ENCODE assay signal across 9 cellular contexts in the genomic region with DNA sequence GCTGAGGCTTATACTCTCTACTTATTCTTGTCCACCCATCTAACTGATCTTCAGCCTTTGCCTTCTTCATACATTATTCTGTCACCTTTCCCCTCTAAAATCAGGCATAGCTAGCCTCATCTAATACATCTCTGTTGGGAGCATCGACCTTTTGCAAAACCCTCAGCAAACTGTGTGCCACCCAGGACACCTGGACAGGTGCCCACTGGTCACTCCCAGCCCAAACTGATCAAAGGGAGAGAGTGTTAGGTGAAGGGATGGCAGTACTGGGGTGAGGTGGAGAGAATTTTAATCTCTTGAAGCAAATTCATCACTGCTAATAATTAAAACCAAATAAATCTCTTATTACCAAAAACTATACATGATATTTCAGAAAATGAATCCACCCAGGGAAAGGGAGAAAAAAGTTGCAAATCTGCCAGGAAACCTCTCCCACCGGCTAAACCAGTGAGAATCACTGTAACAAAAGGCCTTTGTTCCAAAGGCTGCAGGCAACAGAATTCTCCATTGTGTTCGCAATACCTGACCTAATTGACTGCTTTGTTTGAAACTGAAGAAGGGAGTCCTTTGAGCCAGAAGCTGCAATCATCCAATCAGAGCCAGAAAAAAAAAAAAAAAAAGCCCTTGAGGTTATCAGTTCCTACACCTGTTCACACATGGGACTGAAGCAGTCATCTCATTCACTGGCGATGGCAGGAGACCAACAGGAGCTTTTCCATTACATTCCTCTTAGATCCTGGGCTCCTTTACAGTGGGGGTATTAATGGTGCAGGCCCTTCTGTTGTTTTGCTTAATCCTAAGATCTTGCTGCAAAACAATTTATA.
DNase-seq lines count a peak whose midpoint lies in the region; FAIRE-seq and TF ChIP-seq lines count a peak whose summit lies in the region.
"Had no signal": no experiment of that assay in that cellular context is flagged by ENCODE, and none has a peak within 500 bp of the region (broad histone marks: within the 10 kb centered on the region; RNA-seq: fewer than 3 reads in every experiment).

No MANE protein-coding gene starts in this region.

- H3K4me1 ChIP-seq in hepatocyte (ENCODE audit: insufficient read depth) (peaks cover 3% of the 10 kb centered on the region), small intestine (ENCODE audit: control insufficient read depth in 2 of 2, insufficient read depth in 1 of 2, low read depth in 1 of 2, low read length in 1 of 2) (peaks cover 5 to 6% of the 10 kb centered on the region in 2 donors)

- no peak overlapping the region for H2AFZ ChIP-seq in hepatocyte

- DNase-seq in NCI-H1092 (lab: John Stamatoyannopoulos, UW) (peak; percentile 95), NCI-H774 (lab: John Stamatoyannopoulos, UW) (peak; percentile 92), hepatocyte (ENCODE audit: low spot score) (peak; percentile 22), small intestine (peak; percentile 74), kidney tubule cell (ENCODE audit: low spot score) (no peak), foreskin melanocyte (no peak), DMS114 treated with DMSO at 0.1 percent for 48 hours (lab: John Stamatoyannopoulos, UW; ENCODE audit: unreplicated experiment) (no peak)
- DNase-seq in activated CD4-positive, alpha-beta T cell treated with anti-CD3 and anti-CD28 coated beads for 1 hour = no peak

- H3K4me2 ChIP-seq in hepatocyte = no peak overlapping the region

- no peak for TF ChIP-seq CTCF in hepatocyte (IDR thresholded peaks at IDR 0.05; ENCODE audit: poor library complexity)

- H3K27ac ChIP-seq in hepatocyte = peak overlapping the region; percentile 17
- peak overlapping the region in 1 of 2 donors; percentile 75 for H3K27ac ChIP-seq in small intestine (ENCODE audit: low read depth in 1 of 2, low read length in 1 of 2)
- H3K27ac ChIP-seq: coronary artery had no signal

- no peaks in the 10 kb centered on the region for H3K36me3 ChIP-seq in hepatocyte (replicated peaks; ENCODE audit: insufficient read depth, low read depth)
- H3K36me3 ChIP-seq in small intestine (ENCODE audit: control insufficient read depth in 2 of 2, insufficient read depth in 2 of 2, low read length in 2 of 2) = peaks cover 0 to 4% of the 10 kb centered on the region in 2 donors

- FAIRE-seq in small intestine (lab: Jason Lieb, UNC) = no peak

- H3K27me3 ChIP-seq in hepatocyte (no peaks in the 10 kb centered on the region), small intestine (ENCODE audit: control insufficient read depth in 2 of 2, insufficient read depth in 2 of 2, low read length in 2 of 2) (no peaks in the 10 kb centered on the region)

- 39% methylated on average over 4 of the region's 4 CpGs for WGBS in hepatocyte (ENCODE audit: low lambda C conversion rate, missing lambda C conversion rate)
- 12 to 57% (median 30%) methylated on average over 4 of the region's 4 CpGs for WGBS in small intestine, 3 donors

- no peaks in the 10 kb centered on the region for H3K9me2 ChIP-seq in hepatocyte (replicated peaks; ENCODE audit: insufficient read depth)

- H3K9me3 ChIP-seq in hepatocyte (ENCODE audit: low read depth) (no peaks in the 10 kb centered on the region), small intestine (ENCODE audit: control insufficient read depth, low read depth) (no peaks in the 10 kb centered on the region)

- H3K4me3 ChIP-seq in hepatocyte = no peak overlapping the region
- H3K4me3 ChIP-seq in small intestine (ENCODE audit: low read depth in 1 of 2, low read length in 2 of 2) = no peak overlapping the region
- H3K4me3 ChIP-seq: coronary artery had no signal

- no peaks in the 10 kb centered on the region for H4K20me1 ChIP-seq in hepatocyte (ENCODE audit: insufficient read depth, poor library complexity, severe bottlenecking)

- peaks cover 5% of the 10 kb centered on the region for H3K79me2 ChIP-seq in hepatocyte

Comparison
In these comparisons a context has a peak if more than half of its experiments do, and no peak if none do; other contexts are left out.
1. DNase-seq: peak in NCI-H1092 (single experiment), NCI-H774 (single experiment), hepatocyte (single experiment) and small intestine (single experiment); none in kidney tubule cell (single experiment), activated CD4-positive, alpha-beta T cell treated with anti-CD3 and anti-CD28 coated beads for 1 hour (single experiment), foreskin melanocyte (single experiment) and DMS114 treated with DMSO at 0.1 percent for 48 hours (single experiment).